ENCODE assay signal across 2 cellular contexts in the genomic region with DNA sequence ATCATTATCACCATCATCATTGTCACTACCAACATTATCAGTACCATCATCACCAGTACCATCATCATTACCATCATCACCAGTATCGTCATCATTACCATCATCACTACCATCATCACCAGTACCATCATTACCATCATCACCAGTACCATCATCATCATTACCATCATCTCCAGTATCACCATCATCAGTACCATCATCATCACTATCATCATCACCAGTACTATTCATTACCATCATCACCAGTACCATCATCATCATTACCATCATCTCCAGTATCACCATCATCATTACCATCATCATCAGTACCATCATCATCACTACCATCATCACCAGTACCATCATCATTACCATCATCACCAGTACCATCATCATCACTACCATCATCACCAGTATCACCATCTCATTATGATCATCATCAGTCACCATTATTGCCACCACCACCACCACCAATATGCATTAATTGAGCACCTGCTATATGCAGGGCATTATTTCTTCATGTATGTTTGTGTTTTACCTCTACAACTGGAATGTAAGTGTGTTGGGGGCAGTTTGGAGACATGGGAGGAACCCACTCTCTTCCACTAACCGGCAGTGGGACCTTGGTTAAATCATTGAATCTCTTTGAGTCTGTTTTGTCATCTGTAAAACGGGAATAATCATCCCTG.
TF ChIP-seq lines count a peak whose summit lies in the region.

No MANE protein-coding gene starts in this region.

TF ChIP-seq in HEK293, 187 proteins besides CTCF, POLR2A, EP300 and RAD21 (continued from another document and continues in another):
- TF ChIP-seq ZNF560 (tag by site-specific recombination; IDR thresholded peaks at IDR 0.05; ENCODE audit: borderline replicate concordance) (no peak), GLI2 (tag by site-specific recombination; IDR thresholded peaks at IDR 0.05; ENCODE audit: borderline replicate concordance, low read depth) (no peak), ZNF658 (tag by site-specific recombination; IDR thresholded peaks at IDR 0.05) (peak; percentile 86; the same call in 1 of the 2 replicates), ZNF580 (tag by site-specific recombination; IDR thresholded peaks at IDR 0.05) (peak; percentile 29; the same call in 1 of the 2 replicates), ZBTB1 (tag by site-specific recombination; IDR thresholded peaks at IDR 0.05) (no peak), MEIS1 (CRISPR knock-in tag; IDR thresholded peaks at IDR 0.05; ENCODE audit: borderline replicate concordance) (no peak), ZNF510 (tag by site-specific recombination; IDR thresholded peaks at IDR 0.05; ENCODE audit: insufficient replicate concordance) (no peak), ZNF155 (tag by site-specific recombination; IDR thresholded peaks at IDR 0.05) (0 out of 2 replicates have a peak, but pooled peaks have one; percentile 40), ZBTB6 (tag by site-specific recombination; IDR thresholded peaks at IDR 0.05) (no peak), YY2 (tag by site-specific recombination; IDR thresholded peaks at IDR 0.05) (0 out of 2 replicates have a peak, but pooled peaks have one; percentile 20), ZNF624 (tag by site-specific recombination; IDR thresholded peaks at IDR 0.05) (no peak), KLF10 (tag by site-specific recombination; IDR thresholded peaks at IDR 0.05) (no peak), RBAK (tag by site-specific recombination; IDR thresholded peaks at IDR 0.05) (peak; percentile 75; the same call in 1 of the 2 replicates), ZNF513 (tag by site-specific recombination; IDR thresholded peaks at IDR 0.05) (peak; percentile 98), ZNF747 (tag by site-specific recombination; IDR thresholded peaks at IDR 0.05) (peak; percentile 87; the same call in 1 of the 2 replicates), ZBTB10 (tag by site-specific recombination; IDR thresholded peaks at IDR 0.05) (0 out of 2 replicates have a peak, but pooled peaks have one; percentile 25), ZNF664 (tag by site-specific recombination; IDR thresholded peaks at IDR 0.05) (peak; percentile 93)
- TF ChIP-seq, protein P1, sequence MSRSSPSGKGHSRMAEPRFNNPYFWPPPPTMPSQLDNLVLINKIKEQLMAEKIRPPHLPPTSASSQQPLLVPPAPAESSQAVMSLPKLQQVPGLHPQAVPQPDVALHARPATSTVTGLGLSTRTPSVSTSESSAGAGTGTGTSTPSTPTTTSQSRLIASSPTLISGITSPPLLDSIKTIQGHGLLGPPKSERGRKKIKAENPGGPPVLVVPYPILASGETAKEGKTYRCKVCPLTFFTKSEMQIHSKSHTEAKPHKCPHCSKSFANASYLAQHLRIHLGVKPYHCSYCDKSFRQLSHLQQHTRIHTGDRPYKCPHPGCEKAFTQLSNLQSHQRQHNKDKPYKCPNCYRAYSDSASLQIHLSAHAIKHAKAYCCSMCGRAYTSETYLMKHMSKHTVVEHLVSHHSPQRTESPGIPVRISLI (tag by site-specific recombination; IDR thresholded peaks at IDR 0.05): no peak
- TF ChIP-seq, protein P2, sequence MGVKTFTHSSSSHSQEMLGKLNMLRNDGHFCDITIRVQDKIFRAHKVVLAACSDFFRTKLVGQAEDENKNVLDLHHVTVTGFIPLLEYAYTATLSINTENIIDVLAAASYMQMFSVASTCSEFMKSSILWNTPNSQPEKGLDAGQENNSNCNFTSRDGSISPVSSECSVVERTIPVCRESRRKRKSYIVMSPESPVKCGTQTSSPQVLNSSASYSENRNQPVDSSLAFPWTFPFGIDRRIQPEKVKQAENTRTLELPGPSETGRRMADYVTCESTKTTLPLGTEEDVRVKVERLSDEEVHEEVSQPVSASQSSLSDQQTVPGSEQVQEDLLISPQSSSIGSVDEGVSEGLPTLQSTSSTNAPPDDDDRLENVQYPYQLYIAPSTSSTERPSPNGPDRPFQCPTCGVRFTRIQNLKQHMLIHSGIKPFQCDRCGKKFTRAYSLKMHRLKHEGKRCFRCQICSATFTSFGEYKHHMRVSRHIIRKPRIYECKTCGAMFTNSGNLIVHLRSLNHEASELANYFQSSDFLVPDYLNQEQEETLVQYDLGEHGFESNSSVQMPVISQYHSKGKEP (tag by site-specific recombination; IDR thresholded peaks at IDR 0.05): no peak

TF ChIP-seq in GM12878, 131 proteins besides CTCF, POLR2A, EP300 and RAD21 (continued from another document):
- TF ChIP-seq, protein P3, sequence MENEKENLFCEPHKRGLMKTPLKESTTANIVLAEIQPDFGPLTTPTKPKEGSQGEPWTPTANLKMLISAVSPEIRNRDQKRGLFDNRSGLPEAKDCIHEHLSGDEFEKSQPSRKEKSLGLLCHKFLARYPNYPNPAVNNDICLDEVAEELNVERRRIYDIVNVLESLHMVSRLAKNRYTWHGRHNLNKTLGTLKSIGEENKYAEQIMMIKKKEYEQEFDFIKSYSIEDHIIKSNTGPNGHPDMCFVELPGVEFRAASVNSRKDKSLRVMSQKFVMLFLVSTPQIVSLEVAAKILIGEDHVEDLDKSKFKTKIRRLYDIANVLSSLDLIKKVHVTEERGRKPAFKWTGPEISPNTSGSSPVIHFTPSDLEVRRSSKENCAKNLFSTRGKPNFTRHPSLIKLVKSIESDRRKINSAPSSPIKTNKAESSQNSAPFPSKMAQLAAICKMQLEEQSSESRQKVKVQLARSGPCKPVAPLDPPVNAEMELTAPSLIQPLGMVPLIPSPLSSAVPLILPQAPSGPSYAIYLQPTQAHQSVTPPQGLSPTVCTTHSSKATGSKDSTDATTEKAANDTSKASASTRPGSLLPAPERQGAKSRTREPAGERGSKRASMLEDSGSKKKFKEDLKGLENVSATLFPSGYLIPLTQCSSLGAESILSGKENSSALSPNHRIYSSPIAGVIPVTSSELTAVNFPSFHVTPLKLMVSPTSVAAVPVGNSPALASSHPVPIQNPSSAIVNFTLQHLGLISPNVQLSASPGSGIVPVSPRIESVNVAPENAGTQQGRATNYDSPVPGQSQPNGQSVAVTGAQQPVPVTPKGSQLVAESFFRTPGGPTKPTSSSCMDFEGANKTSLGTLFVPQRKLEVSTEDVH (IDR thresholded peaks at IDR 0.05; ENCODE audit: low read depth, partially characterized antibody): no peak
- TF ChIP-seq, protein P4, sequence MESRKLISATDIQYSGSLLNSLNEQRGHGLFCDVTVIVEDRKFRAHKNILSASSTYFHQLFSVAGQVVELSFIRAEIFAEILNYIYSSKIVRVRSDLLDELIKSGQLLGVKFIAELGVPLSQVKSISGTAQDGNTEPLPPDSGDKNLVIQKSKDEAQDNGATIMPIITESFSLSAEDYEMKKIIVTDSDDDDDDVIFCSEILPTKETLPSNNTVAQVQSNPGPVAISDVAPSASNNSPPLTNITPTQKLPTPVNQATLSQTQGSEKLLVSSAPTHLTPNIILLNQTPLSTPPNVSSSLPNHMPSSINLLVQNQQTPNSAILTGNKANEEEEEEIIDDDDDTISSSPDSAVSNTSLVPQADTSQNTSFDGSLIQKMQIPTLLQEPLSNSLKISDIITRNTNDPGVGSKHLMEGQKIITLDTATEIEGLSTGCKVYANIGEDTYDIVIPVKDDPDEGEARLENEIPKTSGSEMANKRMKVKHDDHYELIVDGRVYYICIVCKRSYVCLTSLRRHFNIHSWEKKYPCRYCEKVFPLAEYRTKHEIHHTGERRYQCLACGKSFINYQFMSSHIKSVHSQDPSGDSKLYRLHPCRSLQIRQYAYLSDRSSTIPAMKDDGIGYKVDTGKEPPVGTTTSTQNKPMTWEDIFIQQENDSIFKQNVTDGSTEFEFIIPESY (IDR thresholded peaks at IDR 0.05): no peak
- TF ChIP-seq NFXL1 (IDR thresholded peaks at IDR 0.05; ENCODE audit: borderline replicate concordance): no peak
